In genomic region chr2:200742426-200742825, GRCh38 we compare ENCODE assay signal across 10 cellular contexts.
DNase-seq lines count a peak whose midpoint lies in the region; ATAC-seq and TF ChIP-seq lines count a peak whose summit lies in the region.
"Had no signal": no experiment of that assay in that cellular context is flagged by ENCODE, and none has a peak within 500 bp of the region (broad histone marks: within the 10 kb centered on the region; RNA-seq: fewer than 3 reads in every experiment).

No MANE protein-coding gene starts in this region.

- no peaks in the 10 kb centered on the region for H3K36me3 Mint-ChIP-seq in activated CD8-positive, alpha-beta T cell treated with anti-CD3 and anti-CD28 coated beads, Interleukin-2, amount 10 ng/mL, durations not matched to agents 7 days and 5 days (ENCODE audit: low read depth)

- no peak overlapping the region for H3K4me3 Mint-ChIP-seq in activated CD8-positive, alpha-beta T cell treated with anti-CD3 and anti-CD28 coated beads, Interleukin-2, amount 10 ng/mL, durations not matched to agents 7 days and 5 days
- H3K4me3 Mint-ChIP-seq: activated T-helper 1 cell treated with anti-CD3 and anti-CD28 coated beads, Interleukin-12 subunit alpha, Interleukin-12 subunit beta, Interleukin-2, Interleukin-4 antibody, amounts not matched to agents 30 ng/mL and 10 ng/mL and 1 ng/mL, durations not matched to agents 14 hours and 24 hours and 36 hours had no signal

- peaks cover 15% of the 10 kb centered on the region for H3K27me3 Mint-ChIP-seq in activated CD8-positive, alpha-beta T cell treated with anti-CD3 and anti-CD28 coated beads, Interleukin-2, amount 10 ng/mL, durations not matched to agents 7 days and 5 days (ENCODE audit: low read depth)

- H3K4me1 Mint-ChIP-seq in activated CD8-positive, alpha-beta T cell treated with anti-CD3 and anti-CD28 coated beads, Interleukin-2, amount 10 ng/mL, durations not matched to agents 7 days and 5 days (ENCODE audit: low read depth), result no peaks in the 10 kb centered on the region

- intact Hi-C loops in cardiac septum (cut with DNase I), result loop anchor here (2.0 to 5.0 kb wide), 2 partner anchors 45 to 68 kb away; partner anchors contain the start of gene BZW1

- DNase-seq in astrocyte of the spinal cord (ENCODE audit: low read depth, low spot score), result peak; percentile 28
- DNase-seq in cardiac septum (ENCODE audit: low spot score), result peak; percentile 82
- no peak for DNase-seq in omental fat pad (ENCODE audit: low spot score)
- no peak for DNase-seq in activated gamma-delta T cell treated with Interleukin-2 at 50 U/mL for 16 hours
- no peak for DNase-seq in activated CD8-positive, alpha-beta T cell treated with anti-CD3 and anti-CD28 coated beads, Interleukin-2, amount 10 ng/mL, durations not matched to agents 7 days and 5 days
- no peak for DNase-seq in NOMO-1 (lab: John Stamatoyannopoulos, UW; ENCODE audit: unreplicated experiment in 2 of 2)
- DNase-seq in stimulated activated CD4-positive, alpha-beta T cell treated with anti-CD3 and anti-CD28 coated beads, Interleukin-12 subunit alpha, Interleukin-12 subunit beta, amount 100 ng/mL, for 4 hours, result no peak
- DNase-seq: MV-4-11, NCI-H524 had no signal

- H3K27ac Mint-ChIP-seq in activated CD8-positive, alpha-beta T cell treated with anti-CD3 and anti-CD28 coated beads, Interleukin-2, amount 10 ng/mL, durations not matched to agents 7 days and 5 days, result no peak overlapping the region
- H3K27ac Mint-ChIP-seq: activated T-helper 1 cell treated with anti-CD3 and anti-CD28 coated beads, Interleukin-12 subunit alpha, Interleukin-12 subunit beta, Interleukin-2, Interleukin-4 antibody, amounts not matched to agents 30 ng/mL and 10 ng/mL and 1 ng/mL, durations not matched to agents 14 hours and 24 hours and 36 hours had no signal

- no peaks in the 10 kb centered on the region for H3K9me3 Mint-ChIP-seq in activated CD8-positive, alpha-beta T cell treated with anti-CD3 and anti-CD28 coated beads, Interleukin-2, amount 10 ng/mL, durations not matched to agents 7 days and 5 days (ENCODE audit: insufficient read depth)
- H3K9me3 Mint-ChIP-seq: activated T-helper 1 cell treated with anti-CD3 and anti-CD28 coated beads, Interleukin-12 subunit alpha, Interleukin-12 subunit beta, Interleukin-2, Interleukin-4 antibody, amounts not matched to agents 30 ng/mL and 10 ng/mL and 1 ng/mL, durations not matched to agents 14 hours and 24 hours and 36 hours had no signal

- H3K4me3 ChIP-seq in astrocyte of the spinal cord (ENCODE audit: low read depth, low read length), result no peak overlapping the region

- peak; percentile 70 for ATAC-seq in omental fat pad (ENCODE audit: low FRiP score)
- no peak for ATAC-seq in activated CD8-positive, alpha-beta T cell treated with anti-CD3 and anti-CD28 coated beads, Interleukin-2, amount 10 ng/mL, durations not matched to agents 7 days and 5 days

- in situ Hi-C loops in astrocyte of the spinal cord (cut with HindIII; ENCODE audit: low sequenced_read_pairs), result no loop called here

- POLR2A ChIA-PET in activated CD8-positive, alpha-beta T cell treated with anti-CD3 and anti-CD28 coated beads, Interleukin-2, amount 10 ng/mL, durations not matched to agents 7 days and 5 days (lab: Charles Lee), result no interaction called here

- no peak for TF ChIP-seq CTCF in astrocyte of the spinal cord (IDR thresholded peaks at IDR 0.05; ENCODE audit: low read depth, low read length)
- TF ChIP-seq CTCF in omental fat pad (IDR thresholded peaks at IDR 0.05), result no peak

- CTCF ChIA-PET in activated CD8-positive, alpha-beta T cell treated with anti-CD3 and anti-CD28 coated beads, Interleukin-2, amount 10 ng/mL, durations not matched to agents 7 days and 5 days (lab: Charles Lee), result no interaction called here

Comparison
In these comparisons a context has a peak if more than half of its experiments do, and no peak if none do; other contexts are left out.
1. DNase-seq: peak in astrocyte of the spinal cord (single experiment) and cardiac septum (single experiment); none in omental fat pad (single experiment), activated gamma-delta T cell treated with Interleukin-2 at 50 U/mL for 16 hours (single experiment), activated CD8-positive, alpha-beta T cell treated with anti-CD3 and anti-CD28 coated beads, Interleukin-2, amount 10 ng/mL, durations not matched to agents 7 days and 5 days (single experiment), NOMO-1 (0 of 2) and stimulated activated CD4-positive, alpha-beta T cell treated with anti-CD3 and anti-CD28 coated beads, Interleukin-12 subunit alpha, Interleukin-12 subunit beta, amount 100 ng/mL, for 4 hours (single experiment).